In genomic region chr18:13376298-13376840, GRCh38 we compare ENCODE assay signal across 10 cellular contexts.
DNase-seq lines count a peak whose midpoint lies in the region; ATAC-seq and TF ChIP-seq lines count a peak whose summit lies in the region.
"Had no signal": no experiment of that assay in that cellular context is flagged by ENCODE, and none has a peak within 500 bp of the region (broad histone marks: within the 10 kb centered on the region; RNA-seq: fewer than 3 reads in every experiment).

No MANE protein-coding gene starts in this region.

- no peaks in the 10 kb centered on the region for H3K9me3 ChIP-seq in Peyer's patch
- H3K9me3 ChIP-seq in colonic mucosa, result no peaks in the 10 kb centered on the region

- H3K4me3 ChIP-seq in Peyer's patch (no peak overlapping the region), colonic mucosa (no peak overlapping the region)
- H3K4me3 ChIP-seq: cardiac muscle cell had no signal

- intact Hi-C loops in colonic mucosa (cut with DNase I), result no loop called here

- H3K4me1 ChIP-seq in Peyer's patch (peaks cover 0 to 40% (median 5%) of the 10 kb centered on the region in 4 donors), colonic mucosa (peaks cover 17% of the 10 kb centered on the region)

- H3K27ac ChIP-seq in Peyer's patch (peak overlapping the region in 3 of 4 donors; percentile 25 to 62 (median 35)), colonic mucosa (peak overlapping the region; percentile 59)
- H3K27ac ChIP-seq: cardiac muscle cell had no signal

- H3K9ac ChIP-seq in colonic mucosa (ENCODE audit: low read depth in 2 of 2, low read length in 2 of 2), result no peak overlapping the region

- ATAC-seq in GM19455 (IDR thresholded peaks at IDR 0.05; ENCODE audit: unreplicated experiment), result no peak

- H3K27me3 ChIP-seq in Peyer's patch (no peaks in the 10 kb centered on the region), colonic mucosa (no peaks in the 10 kb centered on the region)
- H3K27me3 ChIP-seq: cardiac muscle cell had no signal

- TF ChIP-seq CTCF in Peyer's patch (IDR thresholded peaks at IDR 0.05) (no peak), colonic mucosa (IDR thresholded peaks at IDR 0.05) (no peak)

- DNase-seq in Peyer's patch, result peak in 1 of 3 donors; percentile 37
- DNase-seq in activated T-cell treated with anti-CD3 and anti-CD28 coated beads for 24 hours (ENCODE audit: low read depth), result peak; percentile 45
- DNase-seq in colonic mucosa, result no peak
- DNase-seq in stimulated activated CD8-positive, alpha-beta memory T cell treated with anti-CD3 and anti-CD28 coated beads, Interleukin-7, amount 100 ng/mL, for 4 hours (ENCODE audit: low read depth in 2 of 2), result peak; percentile 25 to 39
- DNase-seq in CD1c-positive myeloid dendritic cell (ENCODE audit: extremely low spot score), result no peak
- DNase-seq in NOMO-1 treated with DMSO at 0.1 percent for 48 hours (lab: John Stamatoyannopoulos, UW; ENCODE audit: unreplicated experiment), result no peak
- no peak for DNase-seq in cerebellar nuclear complex (lab: John Stamatoyannopoulos, UW)
- DNase-seq: NCI-H2107 had no signal

- H3K36me3 ChIP-seq in Peyer's patch (no peaks in the 10 kb centered on the region), colonic mucosa (no peaks in the 10 kb centered on the region)
- H3K36me3 ChIP-seq: cardiac muscle cell had no signal

- TF ChIP-seq POLR2A in Peyer's patch (IDR thresholded peaks at IDR 0.05), result no peak

Comparison
In these comparisons a context has a peak if more than half of its experiments do, and no peak if none do; other contexts are left out.
1. DNase-seq: peak in activated T-cell treated with anti-CD3 and anti-CD28 coated beads for 24 hours (single experiment) and stimulated activated CD8-positive, alpha-beta memory T cell treated with anti-CD3 and anti-CD28 coated beads, Interleukin-7, amount 100 ng/mL, for 4 hours (2 of 2); none in colonic mucosa (single experiment), CD1c-positive myeloid dendritic cell (single experiment), NOMO-1 treated with DMSO at 0.1 percent for 48 hours (single experiment) and cerebellar nuclear complex (0 of 2).